11 cellular contexts compared by ENCODE assay signal in genomic region chr1:171715813-171716251, GRCh38. TPM values are rescaled to one million over a fixed set of nuclear protein-coding genes. Genes with fewer than 3 reads are reported as not detected.
A peak's percentile ranks its signal among the peaks of the same experiment; 100 is the strongest.
DNase-seq lines count a peak whose midpoint lies in the region; ATAC-seq, FAIRE-seq and TF ChIP-seq lines count a peak whose summit lies in the region.
"Had no signal": no experiment of that assay in that cellular context is flagged by ENCODE, and none has a peak within 500 bp of the region (broad histone marks: within the 10 kb centered on the region; RNA-seq: fewer than 3 reads in every experiment).

No MANE protein-coding gene starts in this region.

- BruUV-seq in A673 (replicated peaks; lab: Mats Ljungman, UMichigan) = no TSS peak

- no peak for ATAC-seq in HG02763 (IDR thresholded peaks at IDR 0.05; ENCODE audit: unreplicated experiment)

- H3K9me3 ChIP-seq in A673 (ENCODE audit: low read depth, low read length, poor library complexity, severe bottlenecking) (no peaks in the 10 kb centered on the region), HAP-1 (no peaks in the 10 kb centered on the region), adipocyte (ENCODE audit: control insufficient read depth, low read length) (no peaks in the 10 kb centered on the region), kidney (ENCODE audit: control insufficient read depth in 1 of 2, low read length in 2 of 2) (no peaks in the 10 kb centered on the region)

- no peak overlapping the region for H3K9ac ChIP-seq in adipocyte (ENCODE audit: low read length)
- H3K9ac ChIP-seq in kidney (ENCODE audit: low read length in 2 of 2) = no peak overlapping the region

- TF ChIP-seq CTCF in A673 (conservative IDR thresholded peaks at IDR 0.05; ENCODE audit: low read depth, low read length) (peak; percentile 63), kidney (IDR thresholded peaks at IDR 0.05; ENCODE audit: borderline replicate concordance, extremely low read depth, insufficient read depth) (no peak)

- peak; percentile 62 for FAIRE-seq in kidney (lab: Jason Lieb, UNC)
- FAIRE-seq: colon had no signal

- no peak overlapping the region for H3K27ac ChIP-seq in A673 (ENCODE audit: low read depth, low read length, poor library complexity, severe bottlenecking)
- no peak overlapping the region for H3K27ac ChIP-seq in kidney (ENCODE audit: low read depth in 2 of 2, low read length in 2 of 2)

- peaks cover 10% of the 10 kb centered on the region for H3K4me1 ChIP-seq in A673 (ENCODE audit: insufficient read depth, low read length, poor library complexity, severe bottlenecking)
- peaks cover 4% of the 10 kb centered on the region for H3K4me1 ChIP-seq in HAP-1
- peaks cover 25% of the 10 kb centered on the region for H3K4me1 ChIP-seq in adipocyte (ENCODE audit: control insufficient read depth, insufficient read depth, low read length)
- no peaks in the 10 kb centered on the region for H3K4me1 ChIP-seq in kidney (ENCODE audit: control insufficient read depth in 1 of 2, insufficient read depth in 1 of 2, low read depth in 1 of 2, low read length in 2 of 2)

- no peak overlapping the region for H3K4me3 ChIP-seq in A673 (ENCODE audit: low read depth, low read length, poor library complexity, severe bottlenecking)
- no peak overlapping the region for H3K4me3 ChIP-seq in HAP-1
- H3K4me3 ChIP-seq in adipocyte (ENCODE audit: low read length) = no peak overlapping the region
- H3K4me3 ChIP-seq in kidney (ENCODE audit: low read length in 2 of 2) = no peak overlapping the region

- intact Hi-C loops in A673 (cut with micrococcal nuclease; ENCODE audit: unreplicated experiment) = loop anchor here (2.0 kb wide), 1 partner anchor 61 kb away; no protein-coding TSS in a partner anchor
- intact Hi-C loops in kidney (cut with DNase I) = no loop called here

- POLR2A ChIA-PET in A673 (lab: Charles Lee; ENCODE audit: low non-redundant PET) = no interaction called here

- H3K36me3 ChIP-seq in A673 (ENCODE audit: insufficient read depth, low read length, poor library complexity, severe bottlenecking) = no peaks in the 10 kb centered on the region
- no peaks in the 10 kb centered on the region for H3K36me3 ChIP-seq in HAP-1 (replicated peaks)
- H3K36me3 ChIP-seq in adipocyte (ENCODE audit: control insufficient read depth, insufficient read depth, low read length, severe bottlenecking) = peaks cover 14% of the 10 kb centered on the region
- H3K36me3 ChIP-seq in kidney (ENCODE audit: control insufficient read depth in 1 of 2, insufficient read depth in 2 of 2, low read length in 2 of 2) = no peaks in the 10 kb centered on the region

- CTCF ChIA-PET in A673 (lab: Charles Lee) = interaction anchor here (0.6 to 1.3 kb wide), 6 partner anchors 40 to 643 kb away, joined by 3 to 25 read pairs (median 6); partner anchors contain the start of gene PRRC2C

- no peaks in the 10 kb centered on the region for H3K27me3 ChIP-seq in A673 (replicated peaks; ENCODE audit: insufficient read depth, low read depth, low read length, poor library complexity)
- no peaks in the 10 kb centered on the region for H3K27me3 ChIP-seq in HAP-1 (ENCODE audit: low read depth)
- H3K27me3 ChIP-seq in adipocyte (replicated peaks; ENCODE audit: control insufficient read depth, insufficient read depth, low read length) = no peaks in the 10 kb centered on the region

- peak; percentile 63 for DNase-seq in A673 (ENCODE audit: low spot score)
- peak; percentile 32 to 50 for DNase-seq in HAP-1 (ENCODE audit: low spot score in 2 of 2)
- peak; percentile 68 for DNase-seq in adipocyte (ENCODE audit: low read depth)
- DNase-seq in kidney = no peak
- DNase-seq in stimulated activated CD4-positive, alpha-beta T cell treated with anti-CD3 and anti-CD28 coated beads, Interleukin-15, amount 100 ng/mL, for 24 hours = no peak
- no peak for DNase-seq in NK-92 treated with Interleukin-12 subunit alpha and Interleukin-12 subunit beta, amount 100 ng/mL, for 24 hours (lab: John Stamatoyannopoulos, UW)
- no peak for DNase-seq in NCI-H1436 (lab: John Stamatoyannopoulos, UW)
- DNase-seq: NCI-H1105; stimulated activated CD4-positive, alpha-beta T cell treated with anti-CD3 and anti-CD28 coated beads, Interleukin-2, amount 100 ng/mL, for 24 hours had no signal

- in situ Hi-C loops in HAP-1 (cut with MboI; ENCODE audit: low sequenced_read_pairs) = no loop called here

RNA-seq across cellular contexts. Expression of gene VAMP4, which starts 26.0 kb away (rescaled TPM):
- total RNA-seq in A673 (2021) = 8.9 and 12.7 TPM in 2 replicates
- total RNA-seq in kidney = 15.3 TPM
- polyA plus RNA-seq in kidney (ENCODE audit: insufficient read depth, low read depth, low replicate concordance) = 7.5 TPM

Comparison
In these comparisons a context has a peak if more than half of its experiments do, and no peak if none do; other contexts are left out.
1. DNase-seq: peak in A673 (single experiment), HAP-1 (2 of 2) and adipocyte (single experiment); none in kidney (single experiment), stimulated activated CD4-positive, alpha-beta T cell treated with anti-CD3 and anti-CD28 coated beads, Interleukin-15, amount 100 ng/mL, for 24 hours (single experiment), NK-92 treated with Interleukin-12 subunit alpha and Interleukin-12 subunit beta, amount 100 ng/mL, for 24 hours (single experiment) and NCI-H1436 (single experiment).